In genomic region chrX:115268421-115268820, GRCh38 we compare ENCODE assay signal across 11 cellular contexts. TPM values are rescaled to one million over a fixed set of nuclear protein-coding genes. Genes with fewer than 3 reads are reported as not detected.
DNase-seq lines count a peak whose midpoint lies in the region; ATAC-seq, FAIRE-seq and TF ChIP-seq lines count a peak whose summit lies in the region.
"Had no signal": no experiment of that assay in that cellular context is flagged by ENCODE, and none has a peak within 500 bp of the region (broad histone marks: within the 10 kb centered on the region; RNA-seq: fewer than 3 reads in every experiment).

No MANE protein-coding gene starts in this region.

- peaks cover 5 to 13% of the 10 kb centered on the region in 2 experiments for H3K4me1 Mint-ChIP-seq in H9
- H3K4me1 Mint-ChIP-seq: activated CD4-positive, alpha-beta T cell treated with anti-CD3 and anti-CD28 coated beads, Interleukin-2, amount 10 ng/mL, durations not matched to agents 7 days and 5 days had no signal

- H3K9ac ChIP-seq in H9 (ENCODE audit: extremely low read depth, insufficient read length, low read length) (no peak overlapping the region), keratinocyte (ENCODE audit: control insufficient read depth, extremely low read depth, insufficient read depth, low read length) (no peak overlapping the region)

- H2AK5ac ChIP-seq in H9 (ENCODE audit: insufficient read length, low read length): no peak overlapping the region

- no peak overlapping the region for H3K23ac ChIP-seq in H9 (ENCODE audit: insufficient read length, low read depth, low read length)

- H4K20me1 ChIP-seq in H9 (ENCODE audit: control insufficient read depth, insufficient read depth, insufficient read length) (no peaks in the 10 kb centered on the region), keratinocyte (ENCODE audit: control insufficient read depth, extremely low read depth, insufficient read depth, low read length) (no peaks in the 10 kb centered on the region)

- H2AFZ ChIP-seq in H9 (ENCODE audit: low read length) (no peak overlapping the region), keratinocyte (ENCODE audit: control insufficient read depth, low read length) (no peak overlapping the region)

- H3K56ac ChIP-seq in H9 (ENCODE audit: insufficient read length, low read depth, low read length): no peak overlapping the region

- no peak overlapping the region for H2BK20ac ChIP-seq in H9 (ENCODE audit: low read depth, low read length, poor library complexity, severe bottlenecking)

- H3K27ac ChIP-seq in H9 (ENCODE audit: insufficient read length, low read depth, low read length) (no peak overlapping the region), WERI-Rb-1 (no peak overlapping the region), keratinocyte (ENCODE audit: control insufficient read depth, insufficient read depth, low read length) (no peak overlapping the region), gastroesophageal sphincter (no peak overlapping the region), spleen (no peak overlapping the region)
- H3K27ac ChIP-seq: ascending aorta, Peyer's patch had no signal

- no peak overlapping the region for H2BK12ac ChIP-seq in H9 (ENCODE audit: insufficient read length, low read depth, low read length)

- no peak for TF ChIP-seq EP300 in gastroesophageal sphincter (IDR thresholded peaks at IDR 0.05)

- ATAC-seq in gastroesophageal sphincter (no peak), left ventricle myocardium superior (no peak)

- no peak overlapping the region for H3K4me3 Mint-ChIP-seq in H9
- H3K4me3 Mint-ChIP-seq: activated CD4-positive, alpha-beta T cell treated with anti-CD3 and anti-CD28 coated beads, Interleukin-2, amount 10 ng/mL, durations not matched to agents 7 days and 5 days had no signal

- FAIRE-seq in keratinocyte (lab: Jason Lieb, UNC): no peak

- H3K4me3 ChIP-seq in WERI-Rb-1 (ENCODE audit: low read depth, low read length) (no peak overlapping the region), keratinocyte (ENCODE audit: control insufficient read depth in 2 of 3, extremely low read depth in 1 of 3, insufficient read depth in 2 of 3, low read depth in 1 of 3, low read length in 3 of 3) (no peak overlapping the region), gastroesophageal sphincter (no peak overlapping the region), spleen (no peak overlapping the region)
- H3K4me3 ChIP-seq: ascending aorta, Peyer's patch had no signal

- H3K23me2 ChIP-seq in H9 (ENCODE audit: insufficient read length, low read depth, low read length, poor library complexity, severe bottlenecking): no peaks in the 10 kb centered on the region

- intact Hi-C loops in spleen (cut with DNase I; ENCODE audit: low total_unique reads): no loop called here
- intact Hi-C loops in left ventricle myocardium superior (cut with micrococcal nuclease): no loop called here

- no peak overlapping the region for H2BK5ac ChIP-seq in H9 (ENCODE audit: insufficient read length, low read length)

- no CpG with 5 or more reads among the region's 3 CpGs for WGBS in H9 (ENCODE audit: extremely low coverage, insufficient read length, low lambda C conversion rate)
- 30 to 53% methylated on average over 2 to 3 of the region's 3 CpGs for WGBS in gastroesophageal sphincter (ENCODE audit: low coverage in 1 of 2), 2 donors
- WGBS in spleen, 5 donors: 27 to 48% (median 36%) methylated on average over 3 of the region's 3 CpGs

- no peaks in the 10 kb centered on the region for H3K36me3 Mint-ChIP-seq in H9 (ENCODE audit: insufficient read depth in 1 of 3, low read depth in 3 of 3)

- H2BK120ac ChIP-seq in H9 (ENCODE audit: low read depth, low read length, poor library complexity, severe bottlenecking): no peak overlapping the region

- H3K9me1 ChIP-seq in keratinocyte (ENCODE audit: control insufficient read depth, extremely low read depth, insufficient read depth, low read length): no peaks in the 10 kb centered on the region

- no peak overlapping the region for H4K5ac ChIP-seq in H9 (ENCODE audit: insufficient read length, low read depth, low read length)

- DNase-seq in COR-L47 (lab: John Stamatoyannopoulos, UW): peak; percentile 1
- DNase-seq in H9: no peak
- peak; percentile 40 for DNase-seq in WERI-Rb-1
- DNase-seq in keratinocyte (ENCODE audit: low read depth, low spot score): no peak
- no peak for DNase-seq in GM20000 (ENCODE audit: low spot score)
- DNase-seq in spleen: no peak
- no peak for DNase-seq in left ventricle myocardium superior
- DNase-seq: activated CD4-positive, alpha-beta T cell treated with anti-CD3 and anti-CD28 coated beads, Interleukin-2, amount 10 ng/mL, durations not matched to agents 7 days and 5 days; Peyer's patch had no signal

- no peak overlapping the region for H3K18ac ChIP-seq in H9 (ENCODE audit: insufficient read length, low read depth, low read length)

- H3K27me3 Mint-ChIP-seq in H9 (ENCODE audit: low read depth): peaks cover under 1% of the 10 kb centered on the region
- H3K27me3 Mint-ChIP-seq: activated CD4-positive, alpha-beta T cell treated with anti-CD3 and anti-CD28 coated beads, Interleukin-2, amount 10 ng/mL, durations not matched to agents 7 days and 5 days had no signal

- H3K9me3 Mint-ChIP-seq in H9: no peaks in the 10 kb centered on the region
- H3K9me3 Mint-ChIP-seq: activated CD4-positive, alpha-beta T cell treated with anti-CD3 and anti-CD28 coated beads, Interleukin-2, amount 10 ng/mL, durations not matched to agents 7 days and 5 days had no signal

- no peaks in the 10 kb centered on the region for H3K36me3 ChIP-seq in WERI-Rb-1
- no peaks in the 10 kb centered on the region for H3K36me3 ChIP-seq in keratinocyte (ENCODE audit: control insufficient read depth in 2 of 2, extremely low read depth in 1 of 2, insufficient read depth in 2 of 2, low read length in 2 of 2)
- H3K36me3 ChIP-seq in gastroesophageal sphincter: no peaks in the 10 kb centered on the region
- H3K36me3 ChIP-seq in spleen: no peaks in the 10 kb centered on the region
- H3K36me3 ChIP-seq: ascending aorta, Peyer's patch had no signal

- peak overlapping the region in 1 of 3 experiments; percentile 2; a peak in 1 of 7 replicates for H3K27ac Mint-ChIP-seq in H9
- H3K27ac Mint-ChIP-seq: activated CD4-positive, alpha-beta T cell treated with anti-CD3 and anti-CD28 coated beads, Interleukin-2, amount 10 ng/mL, durations not matched to agents 7 days and 5 days had no signal

- no peak overlapping the region for H4K8ac ChIP-seq in H9 (replicated peaks; ENCODE audit: insufficient read length, low read depth, low read length)

- no peaks in the 10 kb centered on the region for H3K79me2 ChIP-seq in H9 (ENCODE audit: insufficient read depth, low read length)
- H3K79me2 ChIP-seq in keratinocyte (ENCODE audit: control insufficient read depth, insufficient read depth, low read length): no peaks in the 10 kb centered on the region

- H3K4me2 ChIP-seq in H9 (ENCODE audit: insufficient read depth, insufficient read length, low read length) (no peak overlapping the region), keratinocyte (ENCODE audit: control insufficient read depth, extremely low read depth, insufficient read depth, low read depth, low read length) (no peak overlapping the region)

- no peaks in the 10 kb centered on the region for H3K79me1 ChIP-seq in H9 (ENCODE audit: insufficient read depth, low read depth, low read length, poor library complexity, severe bottlenecking)

- H4K91ac ChIP-seq in H9 (ENCODE audit: insufficient read length, low read depth, low read length): no peak overlapping the region

- H3K14ac ChIP-seq in H9 (ENCODE audit: insufficient read depth, low read length): no peak overlapping the region

- H3K4me1 ChIP-seq in H9 (ENCODE audit: insufficient read depth, low read length): no peaks in the 10 kb centered on the region
- H3K4me1 ChIP-seq in keratinocyte (ENCODE audit: control insufficient read depth, extremely low read depth, insufficient read depth, low read length): no peaks in the 10 kb centered on the region
- H3K4me1 ChIP-seq in gastroesophageal sphincter: no peaks in the 10 kb centered on the region
- no peaks in the 10 kb centered on the region for H3K4me1 ChIP-seq in spleen
- H3K4me1 ChIP-seq: ascending aorta, Peyer's patch had no signal

- TF ChIP-seq POLR2A in gastroesophageal sphincter (IDR thresholded peaks at IDR 0.05) (no peak), spleen (IDR thresholded peaks at IDR 0.05) (no peak)

- TF ChIP-seq CTCF in H9 (conservative IDR thresholded peaks at IDR 0.05) (peak; percentile 73), WERI-Rb-1 (IDR thresholded peaks at IDR 0.05; ENCODE audit: low read depth, low read length) (peak; percentile 60), keratinocyte (optimal IDR thresholded peaks at IDR 0.05 in 1 of 3, IDR thresholded peaks at IDR 0.05 in 1 of 3, conservative IDR thresholded peaks at IDR 0.05 in 1 of 3; ENCODE audit: extremely low read depth in 1 of 3, insufficient read depth in 2 of 3, low read length in 3 of 3) (peak in 2 of 3 experiments; percentile 29 to 45), gastroesophageal sphincter (IDR thresholded peaks at IDR 0.05) (peak in 1 of 4 experiments; percentile 23), GM20000 (IDR thresholded peaks at IDR 0.05; ENCODE audit: extremely low read depth, missing control alignments) (no peak), spleen (IDR thresholded peaks at IDR 0.05 in 8 of 11, conservative IDR thresholded peaks at IDR 0.05 in 3 of 11) (no peak)

- dilution Hi-C loops in keratinocyte (cut with MboI; ENCODE audit: extremely low pct_ligation_motif_present, low sequenced_read_pairs): no loop called here

- no peak overlapping the region for H3T11ph ChIP-seq in H9 (ENCODE audit: low read length)

- H2BK15ac ChIP-seq in H9 (ENCODE audit: low read depth, low read length): no peak overlapping the region

- H3K9me3 ChIP-seq in H9 (ENCODE audit: control insufficient read depth, low read depth, low read length) (no peaks in the 10 kb centered on the region), WERI-Rb-1 (ENCODE audit: severe bottlenecking) (no peaks in the 10 kb centered on the region), keratinocyte (ENCODE audit: control insufficient read depth, low read depth, low read length) (no peaks in the 10 kb centered on the region), gastroesophageal sphincter (no peaks in the 10 kb centered on the region), spleen (no peaks in the 10 kb centered on the region)
- H3K9me3 ChIP-seq: ascending aorta, Peyer's patch had no signal

- H3K4ac ChIP-seq in H9 (ENCODE audit: low read depth, low read length): no peak overlapping the region

- H3K27me3 ChIP-seq in H9 (ENCODE audit: insufficient read depth, low read length) (no peaks in the 10 kb centered on the region), WERI-Rb-1 (ENCODE audit: insufficient read depth, low read depth, severe bottlenecking) (no peaks in the 10 kb centered on the region), keratinocyte (ENCODE audit: control insufficient read depth, extremely low read depth, insufficient read depth, low read length) (peaks cover 4% of the 10 kb centered on the region), gastroesophageal sphincter (no peaks in the 10 kb centered on the region), spleen (replicated peaks in 1 of 7) (peaks cover 0 to 11% (median 0%) of the 10 kb centered on the region in 7 donors)
- H3K27me3 ChIP-seq: ascending aorta, Peyer's patch had no signal

RNA-seq across cellular contexts. Expression of gene LUZP4, which starts 21.1 kb away (rescaled TPM):
- not detected in 2 replicates for total RNA-seq in H9 (2021)
- polyA plus RNA-seq in keratinocyte: not detected in 3 replicates
- polyA plus RNA-seq in keratinocyte (2011; ENCODE audit: low read depth): not detected
- not detected in 2 replicates for polyA plus RNA-seq in keratinocyte (2011; cell fraction: cytosol; rRNA removed)
- polyA plus RNA-seq in keratinocyte (2011; cell fraction: nucleus; rRNA removed): not detected in 2 replicates
- polyA plus RNA-seq in keratinocyte (2012; ENCODE audit: low replicate concordance): not detected in 2 replicates
- not detected in 3 replicates for polyA minus RNA-seq in keratinocyte
- polyA minus RNA-seq in keratinocyte (2011; cell fraction: cytosol; rRNA and poly(A)+ RNA removed): not detected
- not detected in 2 replicates for polyA minus RNA-seq in keratinocyte (2011; cell fraction: nucleus; rRNA and poly(A)+ RNA removed)
- not detected for total RNA-seq in gastroesophageal sphincter
- not detected for total RNA-seq in spleen
- polyA plus RNA-seq in spleen: not detected
- not detected for total RNA-seq in left ventricle myocardium superior
- total RNA-seq: activated CD4-positive, alpha-beta T cell treated with anti-CD3 and anti-CD28 coated beads, Interleukin-2, amount 10 ng/mL, durations not matched to agents 7 days and 5 days; ascending aorta; Peyer's patch had no signal

RNA-seq across cellular contexts. Expression of gene LRCH2, which starts 34.5 kb away (rescaled TPM):
- total RNA-seq in H9 (2021): 6.3 and 6.6 TPM in 2 replicates
- not detected in 3 replicates for polyA plus RNA-seq in keratinocyte
- not detected for polyA plus RNA-seq in keratinocyte (2011; ENCODE audit: low read depth)
- not detected in 2 replicates for polyA plus RNA-seq in keratinocyte (2011; cell fraction: cytosol; rRNA removed)
- polyA plus RNA-seq in keratinocyte (2011; cell fraction: nucleus; rRNA removed): not detected in 2 replicates
- polyA plus RNA-seq in keratinocyte (2012; ENCODE audit: low replicate concordance): not detected in 2 replicates
- polyA minus RNA-seq in keratinocyte: not detected in 3 replicates
- not detected for polyA minus RNA-seq in keratinocyte (2011; cell fraction: cytosol; rRNA and poly(A)+ RNA removed)
- polyA minus RNA-seq in keratinocyte (2011; cell fraction: nucleus; rRNA and poly(A)+ RNA removed): not detected in 2 replicates
- 10 to 100 TPM; 10.8 to 17.1 (median 14.5) TPM for total RNA-seq in gastroesophageal sphincter
- total RNA-seq in spleen: 1 to 10 TPM; 2.5 to 4.0 (median 3.1) TPM
- polyA plus RNA-seq in spleen: 1 to 10 TPM in 1 of 3 donors, under 1 TPM in 2; 0.39 to 1.6 (median 0.47) TPM
- 1.6 TPM for total RNA-seq in left ventricle myocardium superior
- total RNA-seq: activated CD4-positive, alpha-beta T cell treated with anti-CD3 and anti-CD28 coated beads, Interleukin-2, amount 10 ng/mL, durations not matched to agents 7 days and 5 days had no signal

Comparison
In these comparisons a context has a peak if more than half of its experiments do, and no peak if none do; other contexts are left out.
1. DNase-seq: peak in COR-L47 (single experiment) and WERI-Rb-1 (single experiment); none in H9 (single experiment), keratinocyte (single experiment), GM20000 (single experiment), spleen (single experiment) and left ventricle myocardium superior (single experiment).
2. CTCF ChIP-seq: peak in H9 (single experiment), WERI-Rb-1 (single experiment) and keratinocyte (2 of 3); none in GM20000 (single experiment) and spleen (0 of 11).